ENCODE assay signal across 8 cellular contexts in the genomic region with DNA sequence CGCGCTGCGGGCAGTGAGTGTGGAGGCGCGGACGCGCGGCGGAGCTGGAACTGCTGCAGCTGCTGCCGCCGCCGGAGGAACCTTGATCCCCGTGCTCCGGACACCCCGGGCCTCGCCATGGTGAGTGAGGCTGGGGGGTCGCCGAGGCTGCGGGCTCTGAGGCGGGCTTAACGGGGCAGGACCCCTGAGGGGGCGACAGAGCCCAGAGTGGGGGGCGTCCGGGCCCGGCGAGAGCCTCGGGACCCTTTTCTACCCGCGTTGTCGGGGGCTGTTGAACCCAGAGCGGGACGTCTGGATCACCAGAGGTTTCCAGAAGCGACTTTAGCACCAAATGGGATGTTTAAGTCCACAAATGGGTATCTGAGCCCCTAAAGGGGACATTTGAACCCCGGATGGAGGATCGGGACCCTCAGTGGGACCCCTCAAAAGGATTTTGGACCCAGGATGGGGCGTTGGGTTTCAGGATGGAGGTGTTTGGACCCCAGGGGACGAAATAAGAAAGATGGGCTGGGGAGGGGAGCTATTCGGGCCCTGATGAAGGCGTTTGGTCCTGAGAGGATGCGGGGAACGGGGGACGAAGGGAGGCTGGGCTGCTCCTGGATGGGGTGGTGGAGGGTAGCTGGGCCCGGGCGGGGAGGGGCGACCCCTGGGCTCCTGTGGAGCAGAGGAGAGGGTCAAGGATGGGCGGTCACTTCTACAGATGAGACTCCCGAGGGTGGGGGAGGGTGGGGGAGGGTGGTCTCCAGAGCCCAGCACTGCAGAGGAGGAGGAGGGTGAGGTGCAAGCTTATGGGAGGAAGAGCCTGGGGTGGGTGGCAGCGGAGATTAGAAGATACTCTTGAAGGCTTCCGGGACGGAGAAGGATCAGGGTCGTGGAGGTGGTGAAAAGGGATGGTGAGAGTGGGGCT. TPM values are rescaled to one million over a fixed set of nuclear protein-coding genes. Genes with fewer than 3 reads are reported as not detected.
DNase-seq lines count a peak whose midpoint lies in the region; ATAC-seq and TF ChIP-seq lines count a peak whose summit lies in the region.

Gene CALM3 (plus strand): TSS at position 13 of the 907 bp plus-strand sequence. CDS start 105 bp downstream, at position 118.

- peak; percentile 24 for DNase-seq in AG08396 (ENCODE audit: low spot score)
- no peak for DNase-seq in H9
- no peak for DNase-seq in activated CD8-positive, alpha-beta T cell treated with anti-CD3 and anti-CD28 coated beads for 36 hours
- DNase-seq in cardiac muscle cell (ENCODE audit: low read depth in 1 of 2, low spot score in 1 of 2): no peak
- DNase-seq in progenitor cell of endocrine pancreas (ENCODE audit: low spot score, unreplicated experiment): no peak
- no peak for DNase-seq in NOMO-1 treated with DMSO at 0.1 percent for 48 hours (lab: John Stamatoyannopoulos, UW; ENCODE audit: unreplicated experiment)
- no peak for DNase-seq in AML-193 (lab: John Stamatoyannopoulos, UW)

- no peak within 1 kb of the TSS for H2AFZ ChIP-seq in H9 (ENCODE audit: low read length)

- CTCF ChIA-PET in activated CD8-positive, alpha-beta T cell treated with anti-CD3 and anti-CD28 coated beads for 36 hours (lab: Charles Lee): interaction anchor here (0.7 to 4.3 kb wide), 7 partner anchors 11 to 64 kb away, joined by 4 to 56 read pairs (median 7); partner anchors contain the start of gene DACT3

- peak within 1 kb of the TSS; percentile 53 for H3K56ac ChIP-seq in H9 (ENCODE audit: insufficient read length, low read depth, low read length)

- peak within 1 kb of the TSS; percentile 33 for H4K5ac ChIP-seq in H9 (ENCODE audit: insufficient read length, low read depth, low read length)

- H3K4me1 Mint-ChIP-seq in H9 (peaks cover 19 to 31% of the 10 kb centered on the region in 2 experiments), progenitor cell of endocrine pancreas (ENCODE audit: low read depth) (peaks cover 32% of the 10 kb centered on the region)
- peaks cover 32% of the 10 kb centered on the region for H3K4me1 Mint-ChIP-seq in activated CD8-positive, alpha-beta T cell treated with anti-CD3 and anti-CD28 coated beads for 36 hours (ENCODE audit: low read depth)

- H2BK5ac ChIP-seq in H9 (ENCODE audit: insufficient read length, low read length): peak within 1 kb of the TSS; percentile 83

- H3K18ac ChIP-seq in H9 (ENCODE audit: insufficient read length, low read depth, low read length): peak within 1 kb of the TSS; percentile 89

- H2AK5ac ChIP-seq in H9 (ENCODE audit: insufficient read length, low read length): no peak within 1 kb of the TSS

- no CpG with 5 or more reads among the region's 51 CpGs for WGBS in H9 (ENCODE audit: extremely low coverage, insufficient read length, low lambda C conversion rate)

- H3K9ac ChIP-seq in H9 (ENCODE audit: extremely low read depth, insufficient read length, low read length): peak within 1 kb of the TSS; percentile 88

- H3K79me1 ChIP-seq in H9 (ENCODE audit: insufficient read depth, low read depth, low read length, poor library complexity, severe bottlenecking): peaks cover 7% of the 10 kb centered on the region

- no peak within 1 kb of the TSS for H4K91ac ChIP-seq in H9 (ENCODE audit: insufficient read length, low read depth, low read length)

- peaks cover 5% of the 10 kb centered on the region; the same call in 1 of the 2 replicates for H3K27me3 Mint-ChIP-seq in H9 (ENCODE audit: low read depth)
- no peaks in the 10 kb centered on the region for H3K27me3 Mint-ChIP-seq in activated CD8-positive, alpha-beta T cell treated with anti-CD3 and anti-CD28 coated beads for 36 hours
- H3K27me3 Mint-ChIP-seq in progenitor cell of endocrine pancreas: no peaks in the 10 kb centered on the region

- H3K27ac ChIP-seq in H9 (ENCODE audit: insufficient read length, low read depth, low read length) (peak within 1 kb of the TSS; percentile 49), cardiac muscle cell (peak within 1 kb of the TSS; percentile 99)

- H2BK15ac ChIP-seq in H9 (ENCODE audit: low read depth, low read length): no peak within 1 kb of the TSS

- H3K9me3 ChIP-seq in H9 (ENCODE audit: control insufficient read depth, low read depth, low read length) (no peaks in the 10 kb centered on the region), cardiac muscle cell (ENCODE audit: low read depth) (no peaks in the 10 kb centered on the region)

- H3K9me3 Mint-ChIP-seq in H9 (peaks cover 3 to 9% of the 10 kb centered on the region in 2 experiments; a peak in 3 of 5 replicates), progenitor cell of endocrine pancreas (ENCODE audit: low read depth) (peaks cover 7% of the 10 kb centered on the region)
- H3K9me3 Mint-ChIP-seq in activated CD8-positive, alpha-beta T cell treated with anti-CD3 and anti-CD28 coated beads for 36 hours: peaks cover 11% of the 10 kb centered on the region

- H3K23me2 ChIP-seq in H9 (ENCODE audit: insufficient read length, low read depth, low read length, poor library complexity, severe bottlenecking): peaks cover 12% of the 10 kb centered on the region

- peak within 1 kb of the TSS; percentile 100 for H3K27ac Mint-ChIP-seq in H9
- H3K27ac Mint-ChIP-seq in activated CD8-positive, alpha-beta T cell treated with anti-CD3 and anti-CD28 coated beads for 36 hours: peak within 1 kb of the TSS; percentile 100
- H3K27ac Mint-ChIP-seq in progenitor cell of endocrine pancreas: peak within 1 kb of the TSS; percentile 100

- no peaks in the 10 kb centered on the region for H4K20me1 ChIP-seq in H9 (ENCODE audit: control insufficient read depth, insufficient read depth, insufficient read length)

- no peak within 1 kb of the TSS for H2BK12ac ChIP-seq in H9 (ENCODE audit: insufficient read length, low read depth, low read length)

- H3K79me2 ChIP-seq in H9 (ENCODE audit: insufficient read depth, low read length): peaks cover 5% of the 10 kb centered on the region; the same call in 1 of the 2 replicates

- POLR2A ChIA-PET in activated CD8-positive, alpha-beta T cell treated with anti-CD3 and anti-CD28 coated beads for 36 hours (lab: Charles Lee): interaction anchor here (0.6 to 10.7 kb wide), 23 partner anchors 11 to 251 kb away, joined by 3 to 232 read pairs (median 6); partner anchors contain the start of genes DACT3, PRKD2, PTGIR and SLC1A5

- no peak within 1 kb of the TSS for H2BK120ac ChIP-seq in H9 (ENCODE audit: low read depth, low read length, poor library complexity, severe bottlenecking)

- H3T11ph ChIP-seq in H9 (ENCODE audit: low read length): peak within 1 kb of the TSS; percentile 42

- H3K4me1 ChIP-seq in H9 (ENCODE audit: insufficient read depth, low read length) (no peaks in the 10 kb centered on the region), cardiac muscle cell (ENCODE audit: low read depth) (peaks cover 21% of the 10 kb centered on the region)

- peak within 1 kb of the TSS; percentile 90 for H3K14ac ChIP-seq in H9 (ENCODE audit: insufficient read depth, low read length)

- H3K36me3 ChIP-seq in cardiac muscle cell: peaks cover 11% of the 10 kb centered on the region

- H3K4ac ChIP-seq in H9 (ENCODE audit: low read depth, low read length): no peak within 1 kb of the TSS; the same call in 1 of the 2 replicates

- H2BK20ac ChIP-seq in H9 (ENCODE audit: low read depth, low read length, poor library complexity, severe bottlenecking): no peak within 1 kb of the TSS

- no peak for ATAC-seq in activated CD8-positive, alpha-beta T cell treated with anti-CD3 and anti-CD28 coated beads for 36 hours
- no peak for ATAC-seq in HG03039 (IDR thresholded peaks at IDR 0.05; ENCODE audit: unreplicated experiment)

- H3K36me3 Mint-ChIP-seq in H9 (ENCODE audit: insufficient read depth in 1 of 3, low read depth in 3 of 3) (peaks cover 6 to 18% (median 13%) of the 10 kb centered on the region in 3 experiments; a peak in 6 of 7 replicates), progenitor cell of endocrine pancreas (ENCODE audit: insufficient read depth) (peaks cover 3% of the 10 kb centered on the region)
- peaks cover 40% of the 10 kb centered on the region for H3K36me3 Mint-ChIP-seq in activated CD8-positive, alpha-beta T cell treated with anti-CD3 and anti-CD28 coated beads for 36 hours (ENCODE audit: low read depth)

- H3K4me2 ChIP-seq in H9 (ENCODE audit: insufficient read depth, insufficient read length, low read length): peak within 1 kb of the TSS; percentile 65

- H3K4me3 Mint-ChIP-seq in H9: peak within 1 kb of the TSS; percentile 94 to 98
- peak within 1 kb of the TSS; percentile 99 for H3K4me3 Mint-ChIP-seq in activated CD8-positive, alpha-beta T cell treated with anti-CD3 and anti-CD28 coated beads for 36 hours
- H3K4me3 Mint-ChIP-seq in progenitor cell of endocrine pancreas (ENCODE audit: low read depth): peak within 1 kb of the TSS; percentile 97

- TF ChIP-seq CTCF in H9 (conservative IDR thresholded peaks at IDR 0.05): no peak
- no peak for TF ChIP-seq CTCF in activated CD8-positive, alpha-beta T cell treated with anti-CD3 and anti-CD28 coated beads for 36 hours (IDR thresholded peaks at IDR 0.05)
- TF ChIP-seq CTCF in cardiac muscle cell (IDR thresholded peaks at IDR 0.05; ENCODE audit: low read depth, low read length): no peak
- no peak for TF ChIP-seq CTCF in progenitor cell of endocrine pancreas (IDR thresholded peaks at IDR 0.05; ENCODE audit: unreplicated experiment)

- intact Hi-C loops in activated CD8-positive, alpha-beta T cell treated with anti-CD3 and anti-CD28 coated beads for 36 hours (cut with micrococcal nuclease): no loop called here

- H4K8ac ChIP-seq in H9 (replicated peaks; ENCODE audit: insufficient read length, low read depth, low read length): no peak within 1 kb of the TSS

- H3K23ac ChIP-seq in H9 (ENCODE audit: insufficient read length, low read depth, low read length): no peak within 1 kb of the TSS

- peak within 1 kb of the TSS; percentile 64 for H3K4me3 ChIP-seq in cardiac muscle cell

- no peaks in the 10 kb centered on the region for H3K27me3 ChIP-seq in H9 (ENCODE audit: insufficient read depth, low read length)
- no peaks in the 10 kb centered on the region for H3K27me3 ChIP-seq in cardiac muscle cell

RNA-seq across cellular contexts. Expression of gene CALM3, which starts in this region (rescaled TPM):
- total RNA-seq in H9 (2021): 339 and 343 TPM in 2 replicates
- total RNA-seq in activated CD8-positive, alpha-beta T cell treated with anti-CD3 and anti-CD28 coated beads for 36 hours: 100 to 1,000 TPM; 565 to 582 TPM
- total RNA-seq in cardiac muscle cell: 414 and 867 TPM in 2 replicates
- polyA plus RNA-seq in cardiac muscle cell: 412 and 576 TPM in 2 replicates
- 387 and 399 TPM in 2 replicates for total RNA-seq in progenitor cell of endocrine pancreas
